12 cellular contexts compared by ENCODE assay signal in genomic region chr11:130312046-130312445, GRCh38. TPM values are rescaled to one million over a fixed set of nuclear protein-coding genes. Genes with fewer than 3 reads are reported as not detected.
DNase-seq lines count a peak whose midpoint lies in the region; ATAC-seq, FAIRE-seq and TF ChIP-seq lines count a peak whose summit lies in the region.
"Had no signal": no experiment of that assay in that cellular context is flagged by ENCODE, and none has a peak within 500 bp of the region (broad histone marks: within the 10 kb centered on the region; RNA-seq: fewer than 3 reads in every experiment).

No MANE protein-coding gene starts in this region.

- H3K9me3 Mint-ChIP-seq in stimulated activated naive CD8-positive, alpha-beta T cell treated with anti-CD3 and anti-CD28 coated beads, Interleukin-15, amount 100 ng/mL, for 72 hours, result no peaks in the 10 kb centered on the region

- no peak for ATAC-seq in HepG2
- no peak for ATAC-seq in right lobe of liver
- no peak for ATAC-seq in PC-3
- ATAC-seq in stimulated activated naive CD8-positive, alpha-beta T cell treated with anti-CD3 and anti-CD28 coated beads, Interleukin-15, amount 100 ng/mL, for 72 hours, result no peak
- ATAC-seq in HG03520 (IDR thresholded peaks at IDR 0.05; ENCODE audit: unreplicated experiment), result no peak
- ATAC-seq: right cardiac atrium had no signal

- no peaks in the 10 kb centered on the region for H3K27me3 Mint-ChIP-seq in stimulated activated naive CD8-positive, alpha-beta T cell treated with anti-CD3 and anti-CD28 coated beads, Interleukin-15, amount 100 ng/mL, for 72 hours

- H3K27ac ChIP-seq in HepG2 (ENCODE audit: extremely low read length, insufficient read depth, low read length) (no peak overlapping the region), right lobe of liver (no peak overlapping the region), PC-3 (ENCODE audit: low read length) (no peak overlapping the region), stomach (peak overlapping the region in 1 of 5 donors; percentile 9)

- POLR2A ChIA-PET in HepG2 (lab: Yijun Ruan, JAX), result no interaction called here
- POLR2A ChIA-PET in PC-3 (lab: Charles Lee; ENCODE audit: unreplicated experiment), result interaction anchor here (0.6 kb wide), 1 partner anchor 81 kb away, joined by 5 read pairs; no protein-coding TSS in a partner anchor

- H3K4me1 ChIP-seq in HepG2 (ENCODE audit: insufficient read depth, low read length), result peaks cover 47% of the 10 kb centered on the region
- peaks cover 0 to 30% (median 10%) of the 10 kb centered on the region in 4 donors for H3K4me1 ChIP-seq in right lobe of liver
- peaks cover 19% of the 10 kb centered on the region for H3K4me1 ChIP-seq in PC-3 (ENCODE audit: insufficient read depth, low read length)
- H3K4me1 ChIP-seq in endocrine pancreas (ENCODE audit: control insufficient read depth, insufficient read depth, low read length), result peaks cover 17% of the 10 kb centered on the region
- peaks cover 19 to 68% (median 40%) of the 10 kb centered on the region in 4 donors for H3K4me1 ChIP-seq in stomach

- no peaks in the 10 kb centered on the region for H3K9me2 ChIP-seq in PC-3 (replicated peaks; ENCODE audit: low read length)

- TF ChIP-seq CTCF in HepG2 (CRISPR knock-in tag; IDR thresholded peaks at IDR 0.05) (no peak), right lobe of liver (IDR thresholded peaks at IDR 0.05) (no peak), PC-3 (conservative IDR thresholded peaks at IDR 0.05; ENCODE audit: low read depth, low read length) (no peak), stomach (IDR thresholded peaks at IDR 0.05) (no peak)

- TF ChIP-seq POLR2A in HepG2 (IDR thresholded peaks at IDR 0.05; ENCODE audit: insufficient read depth in 1 of 2, low read depth in 2 of 2, low read length in 2 of 2) (no peak), right lobe of liver (IDR thresholded peaks at IDR 0.05) (no peak), stomach (IDR thresholded peaks at IDR 0.05) (no peak), GM12891 (IDR thresholded peaks at IDR 0.05; ENCODE audit: low read depth, low read length) (no peak)

- TF ChIP-seq EP300 in HepG2 (IDR thresholded peaks at IDR 0.05; ENCODE audit: low read depth in 2 of 2, low read length in 2 of 2), result no peak
- no peak for TF ChIP-seq EP300 in HepG2 (CRISPR knock-in tag; IDR thresholded peaks at IDR 0.05; ENCODE audit: borderline replicate concordance)
- no peak for TF ChIP-seq EP300 in stomach (IDR thresholded peaks at IDR 0.05)

- H3K4me3 Mint-ChIP-seq in stimulated activated naive CD8-positive, alpha-beta T cell treated with anti-CD3 and anti-CD28 coated beads, Interleukin-15, amount 100 ng/mL, for 72 hours, result peak overlapping the region; percentile 93 to 96

- in situ Hi-C loops in HepG2 (cut with HindIII; ENCODE audit: extremely low pct_ligation_motif_present, low pct_unique_long_range_greater_than_20kb), result no loop called here

- H3K27me3 ChIP-seq in HepG2 (ENCODE audit: control insufficient read depth in 1 of 2, insufficient read depth in 2 of 2, low read length in 2 of 2), result no peaks in the 10 kb centered on the region
- H3K27me3 ChIP-seq in right lobe of liver, result no peaks in the 10 kb centered on the region
- H3K27me3 ChIP-seq in PC-3 (ENCODE audit: low read length), result no peaks in the 10 kb centered on the region
- no peaks in the 10 kb centered on the region for H3K27me3 ChIP-seq in endocrine pancreas (ENCODE audit: control insufficient read depth, insufficient read depth, low read length)
- no peaks in the 10 kb centered on the region for H3K27me3 ChIP-seq in stomach
- H3K27me3 ChIP-seq: BE2C had no signal

- DNase-seq in HepG2 (ENCODE audit: low spot score) (no peak), right lobe of liver (no peak), PC-3 (no peak), stomach (no peak), GM12891 (ENCODE audit: insufficient read length, low spot score) (no peak)
- DNase-seq in stimulated activated naive CD8-positive, alpha-beta T cell treated with anti-CD3 and anti-CD28 coated beads, Interleukin-15, amount 100 ng/mL, for 72 hours, result no peak
- DNase-seq: BE2C, NCI-H2107, right cardiac atrium had no signal

- H3K4me2 ChIP-seq in HepG2 (ENCODE audit: low read depth, low read length), result peak overlapping the region; percentile 88
- peak overlapping the region; percentile 86 for H3K4me2 ChIP-seq in PC-3 (ENCODE audit: low read length)

- no peaks in the 10 kb centered on the region for H3F3A ChIP-seq in PC-3 (ENCODE audit: low read length, unreplicated experiment)

- H4K20me1 ChIP-seq in HepG2 (ENCODE audit: insufficient read depth, low read length) (0 out of 2 replicates have a peak, but pooled peaks cover 4% of the 10 kb centered on the region), PC-3 (ENCODE audit: low read length) (peaks cover 9% of the 10 kb centered on the region)

- no peaks in the 10 kb centered on the region for H3K9me3 ChIP-seq in HepG2 (ENCODE audit: low read length)
- no peaks in the 10 kb centered on the region for H3K9me3 ChIP-seq in right lobe of liver
- H3K9me3 ChIP-seq in PC-3 (ENCODE audit: low read length), result no peaks in the 10 kb centered on the region
- no peaks in the 10 kb centered on the region for H3K9me3 ChIP-seq in endocrine pancreas (ENCODE audit: control insufficient read depth, low read length)
- peaks cover 0 to 4% (median 0%) of the 10 kb centered on the region in 4 donors for H3K9me3 ChIP-seq in stomach
- H3K9me3 ChIP-seq: BE2C had no signal

- no peak overlapping the region for H3K4me3 ChIP-seq in HepG2 (replicated peaks in 1 of 3; ENCODE audit: insufficient read depth in 1 of 3, low read depth in 2 of 3, low read length in 3 of 3)
- H3K4me3 ChIP-seq in right lobe of liver, result no peak overlapping the region
- peak overlapping the region; percentile 82 for H3K4me3 ChIP-seq in PC-3 (ENCODE audit: low read length)
- peak overlapping the region; percentile 99 for H3K4me3 ChIP-seq in endocrine pancreas (ENCODE audit: control insufficient read depth, insufficient read depth, low read length)
- H3K4me3 ChIP-seq in stomach, result no peak overlapping the region

- H3K79me2 ChIP-seq in HepG2 (ENCODE audit: insufficient read depth, low read length) (peaks cover 41% of the 10 kb centered on the region), PC-3 (ENCODE audit: low read length) (peaks cover 70% of the 10 kb centered on the region)

- no peak overlapping the region for H3K9ac ChIP-seq in HepG2 (ENCODE audit: insufficient read depth, low read depth, low read length)
- H3K9ac ChIP-seq in PC-3 (ENCODE audit: low read length), result no peak overlapping the region
- H3K9ac ChIP-seq in endocrine pancreas (ENCODE audit: control insufficient read depth, insufficient read depth, low read length), result no peak overlapping the region

- H3K27ac Mint-ChIP-seq in stimulated activated naive CD8-positive, alpha-beta T cell treated with anti-CD3 and anti-CD28 coated beads, Interleukin-15, amount 100 ng/mL, for 72 hours, result no peak overlapping the region

- H2AFZ ChIP-seq in HepG2 (ENCODE audit: low read length) (no peak overlapping the region), PC-3 (ENCODE audit: low read length) (no peak overlapping the region)

- TF ChIP-seq RAD21 in HepG2 (CRISPR knock-in tag; IDR thresholded peaks at IDR 0.05), result no peak

- H3K36me3 ChIP-seq in HepG2 (replicated peaks in 1 of 2; ENCODE audit: control insufficient read depth in 1 of 2, insufficient read depth in 2 of 2, low read length in 2 of 2) (peaks cover 0 to 1% of the 10 kb centered on the region in 2 experiments; a peak in 1 of 5 replicates), right lobe of liver (no peaks in the 10 kb centered on the region), PC-3 (ENCODE audit: low read depth, low read length) (peaks cover 9% of the 10 kb centered on the region; the same call in 1 of the 2 replicates), endocrine pancreas (ENCODE audit: control insufficient read depth, insufficient read depth, low read length) (no peaks in the 10 kb centered on the region), stomach (peaks cover 0 to 7% (median 0%) of the 10 kb centered on the region in 4 donors)
- H3K36me3 ChIP-seq: BE2C had no signal

- peaks cover 57% of the 10 kb centered on the region for H3K4me1 Mint-ChIP-seq in stimulated activated naive CD8-positive, alpha-beta T cell treated with anti-CD3 and anti-CD28 coated beads, Interleukin-15, amount 100 ng/mL, for 72 hours

- no peak for FAIRE-seq in HepG2 (lab: Jason Lieb, UNC)
- FAIRE-seq in GM12891 (lab: Jason Lieb, UNC), result no peak
- FAIRE-seq: colon had no signal

- intact Hi-C loops in HepG2 (cut with micrococcal nuclease; ENCODE audit: unreplicated experiment) (loop anchor here (10.0 kb wide), 1 partner anchor 87 kb away; no protein-coding TSS in a partner anchor), right lobe of liver (cut with DNase I) (no loop called here), PC-3 (cut with micrococcal nuclease) (loop anchor here (5.0 to 10.0 kb wide), 2 partner anchors 80 to 97 kb away; no protein-coding TSS in a partner anchor), stomach (cut with DNase I; ENCODE audit: low total_unique reads) (no loop called here)

- CTCF ChIA-PET in HepG2 (lab: Yijun Ruan, JAX; ENCODE audit: low intra/inter-chr PET ratio, low total read pairs) (no interaction called here), PC-3 (lab: Charles Lee) (no interaction called here)

- BruUV-seq in HepG2 (replicated peaks; lab: Mats Ljungman, UMichigan) (no TSS peak), PC-3 (replicated peaks; lab: Mats Ljungman, UMichigan) (no TSS peak)

RNA-seq across cellular contexts. Expression of gene ZBTB44, which starts 2.7 kb away (rescaled TPM):
- total RNA-seq in HepG2 (2016; rRNA removed; fragmentation: Illumina TruSeq; extraction: Trizol) (19.5 and 23.6 TPM in 2 replicates), right lobe of liver (10 to 100 TPM; 16.3 to 22.4 (median 18.4) TPM), PC-3 (2014; rRNA removed) (27.5 and 28.9 TPM in 2 replicates), stomach (100 to 1,000 TPM in 1 of 5 donors, 10 to 100 TPM in 4; 24.6 to 123 (median 72.8) TPM)
- 140 and 157 TPM in 2 replicates for total RNA-seq in HepG2 (2016; cell fraction: cytosol; rRNA removed; fragmentation: Illumina TruSeq; extraction: Trizol; ENCODE audit: low read depth)
- total RNA-seq in HepG2 (2016; cell fraction: insoluble cytoplasmic fraction; rRNA removed; fragmentation: Illumina TruSeq; extraction: Trizol), result 19.8 and 22.4 TPM in 2 replicates
- 85.9 and 96.1 TPM in 2 replicates for total RNA-seq in HepG2 (2016; cell fraction: membrane; rRNA removed; fragmentation: Illumina TruSeq; extraction: Trizol)
- total RNA-seq in HepG2 (2016; cell fraction: nucleus; rRNA removed; fragmentation: Illumina TruSeq; extraction: Trizol), result 15.5 and 16.5 TPM in 2 replicates
- polyA plus RNA-seq in HepG2 (2011; rRNA removed) (18.9 and 22.8 TPM in 2 replicates), stomach (10 to 100 TPM in 2 of 3 donors, 1 to 10 TPM in 1; 8.4 to 13.6 (median 10.9) TPM)
- polyA plus RNA-seq in HepG2 (2011; cell fraction: cytosol; rRNA removed), result 9.8 and 13.5 TPM in 2 replicates
- polyA plus RNA-seq in HepG2 (2011; cell fraction: nucleus; rRNA removed), result 24.1 and 25.6 TPM in 2 replicates
- 15.7 and 15.8 TPM in 2 replicates for polyA plus RNA-seq in HepG2 (2012)
- 7.5 and 8.7 TPM in 2 replicates for polyA plus RNA-seq in HepG2 (2016; cell fraction: cytosol; fragmentation: Illumina TruSeq; extraction: Trizol; ENCODE audit: low read depth)
- polyA plus RNA-seq in HepG2 (2016; cell fraction: insoluble cytoplasmic fraction; fragmentation: Illumina TruSeq; extraction: Trizol; ENCODE audit: low read depth), result 13.9 and 14.9 TPM in 2 replicates
- 17.0 and 18.3 TPM in 2 replicates for polyA plus RNA-seq in HepG2 (2016; cell fraction: membrane; fragmentation: Illumina TruSeq; extraction: Trizol; ENCODE audit: low read depth)
- polyA plus RNA-seq in HepG2 (2016; cell fraction: nucleus; fragmentation: Illumina TruSeq; extraction: Trizol; ENCODE audit: insufficient read depth, low read depth), result 15.1 and 15.4 TPM in 2 replicates
- 51.9 and 64.9 TPM in 2 replicates for polyA minus RNA-seq in HepG2 (2011; rRNA and poly(A)+ RNA removed; ENCODE audit: low replicate concordance)
- polyA minus RNA-seq in HepG2 (2011; cell fraction: cytosol; rRNA and poly(A)+ RNA removed), result 37.5 and 47.1 TPM in 2 replicates
- polyA minus RNA-seq in HepG2 (2011; cell fraction: nucleus; rRNA and poly(A)+ RNA removed), result 55.4 and 73.1 TPM in 2 replicates
- polyA plus RNA-seq in GM12891 (2012; ENCODE audit: low read depth, missing spikeins), result 4.8 TPM

Comparison
In these comparisons a context has a peak if more than half of its experiments do, and no peak if none do; other contexts are left out.
1. intact Hi-C loops: an anchor here in HepG2 (10.0 kb wide) and PC-3 (5.0 to 10.0 kb wide); none called in right lobe of liver and stomach.
2. H3K4me3 ChIP-seq: peak in PC-3 (single experiment) and endocrine pancreas (single experiment); none in HepG2 (0 of 3), right lobe of liver (0 of 3) and stomach (0 of 4).